ENCODE assay signal across 8 cellular contexts in genomic region chr1:40692429-40692905, GRCh38. TPM values are rescaled to one million over a fixed set of nuclear protein-coding genes. Genes with fewer than 3 reads are reported as not detected.
DNase-seq lines count a peak whose midpoint lies in the region; ATAC-seq and TF ChIP-seq lines count a peak whose summit lies in the region.

No MANE protein-coding gene starts in this region.

- H3K9me3 Mint-ChIP-seq in CD14-positive monocyte (no peaks in the 10 kb centered on the region), T-cell (no peaks in the 10 kb centered on the region)

- peak overlapping the region; percentile 81 for H3K4me3 ChIP-seq in HFF-Myc (replicated peaks; ENCODE audit: low read depth, low read length)
- peak overlapping the region; percentile 92 for H3K4me3 ChIP-seq in fibroblast of the aortic adventitia (ENCODE audit: low read depth, low read length)

- CTCF ChIA-PET in T-cell (lab: Charles Lee) = interaction anchor here in 1 of 2 donors (0.8 to 2.0 kb wide), 5 partner anchors 8 to 161 kb away, joined by 3 to 10 read pairs (median 6); partner anchors contain the start of gene ZNF684

- DNase-seq in CD14-positive monocyte (ENCODE audit: low spot score) (no peak), HFF-Myc (ENCODE audit: extremely low read depth, low read depth) (no peak), T-cell (no peak), fibroblast of the aortic adventitia (ENCODE audit: low read depth) (peak; percentile 39), omental fat pad (ENCODE audit: low spot score) (no peak), posterior vena cava (ENCODE audit: low spot score) (no peak), activated gamma-delta T cell treated with Interleukin-2 at 50 U/mL for 16 hours (no peak)

- no peaks in the 10 kb centered on the region for H3K27me3 Mint-ChIP-seq in CD14-positive monocyte (ENCODE audit: low read depth in 3 of 3)
- no peaks in the 10 kb centered on the region for H3K27me3 Mint-ChIP-seq in T-cell

- POLR2A ChIA-PET in T-cell (lab: Charles Lee) = interaction anchor here (0.6 to 0.7 kb wide), 4 partner anchors 11 to 1990 kb away, joined by 3 read pairs; partner anchors contain the start of genes HPCAL4 (in 1 of the 2) and YBX1 (in 1 of the 2)

- H3K4me3 Mint-ChIP-seq in CD14-positive monocyte (peak overlapping the region; percentile 89 to 99), T-cell (peak overlapping the region; percentile 87 to 98 (median 95))

- H3K27ac Mint-ChIP-seq in CD14-positive monocyte (peak overlapping the region; percentile 98 to 99 (median 99)), T-cell (peak overlapping the region; percentile 94 to 96)

- intact Hi-C loops in CD14-positive monocyte (cut with micrococcal nuclease) = no loop called here
- intact Hi-C loops in posterior vena cava (cut with DNase I) = no loop called here

- ATAC-seq in T-cell (replicated peaks in 1 of 4) (no peak), omental fat pad (ENCODE audit: low FRiP score) (peak; percentile 39), HG03565 (IDR thresholded peaks at IDR 0.05; ENCODE audit: unreplicated experiment) (no peak)

- peaks cover 15 to 17% of the 10 kb centered on the region in 2 donors for H3K36me3 Mint-ChIP-seq in CD14-positive monocyte
- H3K36me3 Mint-ChIP-seq in T-cell = peaks cover 13% of the 10 kb centered on the region

- TF ChIP-seq CTCF in CD14-positive monocyte (IDR thresholded peaks at IDR 0.05) = no peak
- TF ChIP-seq CTCF in HFF-Myc (IDR thresholded peaks at IDR 0.05; ENCODE audit: low read depth, low read length, missing control alignments) = no peak
- TF ChIP-seq CTCF in fibroblast of the aortic adventitia (IDR thresholded peaks at IDR 0.05; ENCODE audit: insufficient read depth, low read length) = no peak
- no peak for TF ChIP-seq CTCF in omental fat pad (IDR thresholded peaks at IDR 0.05)

- peaks cover 50% of the 10 kb centered on the region for H3K4me1 Mint-ChIP-seq in CD14-positive monocyte
- H3K4me1 Mint-ChIP-seq in T-cell = peaks cover 72 to 78% (median 75%) of the 10 kb centered on the region in 3 donors

RNA-seq across cellular contexts. Expression of gene NFYC, which starts 1.0 kb away (rescaled TPM):
- 10 to 100 TPM; 61.2 to 68.2 TPM for polyA plus RNA-seq in CD14-positive monocyte
- total RNA-seq in T-cell (10 to 100 TPM; 50.1 to 60.4 (median 52.9) TPM), fibroblast of the aortic adventitia (ENCODE audit: low replicate concordance) (13.2 and 23.1 TPM in 2 replicates), omental fat pad (10 to 100 TPM; 29.8 to 44.6 (median 32.4) TPM), posterior vena cava (10 to 100 TPM; 33.5 to 44.8 TPM)

RNA-seq across cellular contexts. Expression of gene RIMS3, which starts 27.0 kb away (rescaled TPM):
- polyA plus RNA-seq in CD14-positive monocyte = under 1 TPM; 0.15 to 0.26 TPM
- total RNA-seq in T-cell (1 to 10 TPM; 1.8 to 3.0 (median 2.3) TPM), fibroblast of the aortic adventitia (ENCODE audit: low replicate concordance) (0.36 and 0.57 TPM in 2 replicates), omental fat pad (1 to 10 TPM in 3 of 4 donors, under 1 TPM in 1; 0.79 to 2.2 (median 1.7) TPM), posterior vena cava (10 to 100 TPM in 1 of 2 donors, 1 to 10 TPM in 1; 8.2 to 11.2 TPM)
